Comparison of ENCODE assay signal across 11 cellular contexts in the genomic region with DNA sequence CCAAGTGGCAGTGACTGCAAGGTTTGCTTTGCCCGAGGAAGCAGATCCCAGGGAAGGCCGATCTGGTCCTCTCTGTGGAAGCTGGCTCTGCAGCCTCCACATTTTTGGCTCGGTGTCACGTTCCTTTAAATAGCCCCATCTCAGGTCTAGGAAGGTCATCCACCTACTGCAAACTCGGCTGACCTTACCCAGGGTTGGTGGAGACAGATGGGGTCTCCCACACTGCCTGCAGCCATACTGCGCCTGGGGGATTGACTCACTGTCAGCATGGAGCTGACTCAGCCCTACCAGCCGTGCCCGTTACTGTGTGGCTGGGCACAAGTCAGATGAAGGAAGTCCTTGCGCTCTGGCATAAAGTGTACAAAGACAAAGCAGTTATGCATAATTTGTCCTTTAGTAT. TPM values are rescaled to one million over a fixed set of nuclear protein-coding genes. Genes with fewer than 3 reads are reported as not detected.
A peak's percentile ranks its signal among the peaks of the same experiment; 100 is the strongest.
DNase-seq lines count a peak whose midpoint lies in the region; ATAC-seq and TF ChIP-seq lines count a peak whose summit lies in the region.
"Had no signal": no experiment of that assay in that cellular context is flagged by ENCODE, and none has a peak within 500 bp of the region (broad histone marks: within the 10 kb centered on the region; RNA-seq: fewer than 3 reads in every experiment).

No MANE protein-coding gene starts in this region.

- H3K27me3 ChIP-seq in upper lobe of right lung, result no peaks in the 10 kb centered on the region
- H3K27me3 ChIP-seq: vagina had no signal

- no peak for DNase-seq in activated CD8-positive, alpha-beta T cell treated with anti-CD3 and anti-CD28 coated beads for 36 hours
- DNase-seq in activated CD8-positive, alpha-beta T cell treated with anti-CD3 and anti-CD28 coated beads, Interleukin-2, amount 10 ng/mL, durations not matched to agents 7 days and 5 days, result no peak
- DNase-seq in cardiac fibroblast (ENCODE audit: low read depth in 2 of 2) (peak; percentile 30 to 53), left kidney (ENCODE audit: low read depth, low spot score) (peak; percentile 30), upper lobe of right lung (no peak), DMS53 (lab: John Stamatoyannopoulos, UW) (no peak)
- no peak for DNase-seq in stimulated activated CD4-positive, alpha-beta T cell treated with anti-CD3 and anti-CD28 coated beads, Interleukin-12 subunit alpha, Interleukin-12 subunit beta, amount 100 ng/mL, for 4 hours
- DNase-seq: AML-193; effector CD8-positive, alpha-beta T cell had no signal

- peaks cover 39% of the 10 kb centered on the region for H3K36me3 ChIP-seq in upper lobe of right lung

- ATAC-seq in activated CD8-positive, alpha-beta T cell treated with anti-CD3 and anti-CD28 coated beads for 36 hours, result peak; percentile 56
- ATAC-seq in activated CD8-positive, alpha-beta T cell treated with anti-CD3 and anti-CD28 coated beads, Interleukin-2, amount 10 ng/mL, durations not matched to agents 7 days and 5 days, result no peak
- ATAC-seq in upper lobe of right lung (peak; percentile 73), GM19463 (IDR thresholded peaks at IDR 0.05; ENCODE audit: unreplicated experiment) (no peak)

- H3K27me3 Mint-ChIP-seq in activated CD8-positive, alpha-beta T cell treated with anti-CD3 and anti-CD28 coated beads for 36 hours, result no peaks in the 10 kb centered on the region
- H3K27me3 Mint-ChIP-seq in activated CD8-positive, alpha-beta T cell treated with anti-CD3 and anti-CD28 coated beads, Interleukin-2, amount 10 ng/mL, durations not matched to agents 7 days and 5 days (ENCODE audit: low read depth), result no peaks in the 10 kb centered on the region

- H3K9me3 Mint-ChIP-seq in activated CD8-positive, alpha-beta T cell treated with anti-CD3 and anti-CD28 coated beads for 36 hours, result no peaks in the 10 kb centered on the region
- no peaks in the 10 kb centered on the region for H3K9me3 Mint-ChIP-seq in activated CD8-positive, alpha-beta T cell treated with anti-CD3 and anti-CD28 coated beads, Interleukin-2, amount 10 ng/mL, durations not matched to agents 7 days and 5 days (ENCODE audit: insufficient read depth)

- intact Hi-C loops in activated CD8-positive, alpha-beta T cell treated with anti-CD3 and anti-CD28 coated beads for 36 hours (cut with micrococcal nuclease), result no loop called here
- intact Hi-C loops in upper lobe of right lung (cut with DNase I), result no loop called here

- H3K4me1 ChIP-seq in upper lobe of right lung, result no peaks in the 10 kb centered on the region
- H3K4me1 ChIP-seq: vagina had no signal

- CTCF ChIA-PET in activated CD8-positive, alpha-beta T cell treated with anti-CD3 and anti-CD28 coated beads for 36 hours (lab: Charles Lee), result no interaction called here
- CTCF ChIA-PET in activated CD8-positive, alpha-beta T cell treated with anti-CD3 and anti-CD28 coated beads, Interleukin-2, amount 10 ng/mL, durations not matched to agents 7 days and 5 days (lab: Charles Lee), result no interaction called here

- H3K27ac Mint-ChIP-seq in activated CD8-positive, alpha-beta T cell treated with anti-CD3 and anti-CD28 coated beads for 36 hours, result no peak overlapping the region
- no peak overlapping the region for H3K27ac Mint-ChIP-seq in activated CD8-positive, alpha-beta T cell treated with anti-CD3 and anti-CD28 coated beads, Interleukin-2, amount 10 ng/mL, durations not matched to agents 7 days and 5 days

- H3K4me3 Mint-ChIP-seq in activated CD8-positive, alpha-beta T cell treated with anti-CD3 and anti-CD28 coated beads for 36 hours, result no peak overlapping the region
- H3K4me3 Mint-ChIP-seq in activated CD8-positive, alpha-beta T cell treated with anti-CD3 and anti-CD28 coated beads, Interleukin-2, amount 10 ng/mL, durations not matched to agents 7 days and 5 days, result no peak overlapping the region

- H3K27ac ChIP-seq in upper lobe of right lung, result no peak overlapping the region
- H3K27ac ChIP-seq: vagina had no signal

- POLR2A ChIA-PET in activated CD8-positive, alpha-beta T cell treated with anti-CD3 and anti-CD28 coated beads for 36 hours (lab: Charles Lee), result no interaction called here
- POLR2A ChIA-PET in activated CD8-positive, alpha-beta T cell treated with anti-CD3 and anti-CD28 coated beads, Interleukin-2, amount 10 ng/mL, durations not matched to agents 7 days and 5 days (lab: Charles Lee), result no interaction called here

- no peak overlapping the region for H3K4me3 ChIP-seq in cardiac fibroblast (replicated peaks in 1 of 2; ENCODE audit: low read depth in 2 of 2, low read length in 2 of 2)
- H3K4me3 ChIP-seq in upper lobe of right lung, result no peak overlapping the region
- H3K4me3 ChIP-seq: vagina had no signal

- H3K36me3 Mint-ChIP-seq in activated CD8-positive, alpha-beta T cell treated with anti-CD3 and anti-CD28 coated beads for 36 hours (ENCODE audit: low read depth), result no peaks in the 10 kb centered on the region
- peaks cover 21% of the 10 kb centered on the region for H3K36me3 Mint-ChIP-seq in activated CD8-positive, alpha-beta T cell treated with anti-CD3 and anti-CD28 coated beads, Interleukin-2, amount 10 ng/mL, durations not matched to agents 7 days and 5 days (ENCODE audit: low read depth)

- no peak for TF ChIP-seq CTCF in activated CD8-positive, alpha-beta T cell treated with anti-CD3 and anti-CD28 coated beads for 36 hours (IDR thresholded peaks at IDR 0.05)
- TF ChIP-seq CTCF in cardiac fibroblast (IDR thresholded peaks at IDR 0.05; ENCODE audit: low read depth, low read length), result no peak
- TF ChIP-seq CTCF in upper lobe of right lung (IDR thresholded peaks at IDR 0.05), result no peak

- H3K4me1 Mint-ChIP-seq in activated CD8-positive, alpha-beta T cell treated with anti-CD3 and anti-CD28 coated beads for 36 hours (ENCODE audit: low read depth), result peaks cover 2% of the 10 kb centered on the region
- no peaks in the 10 kb centered on the region for H3K4me1 Mint-ChIP-seq in activated CD8-positive, alpha-beta T cell treated with anti-CD3 and anti-CD28 coated beads, Interleukin-2, amount 10 ng/mL, durations not matched to agents 7 days and 5 days (ENCODE audit: low read depth)

- H3K9me3 ChIP-seq in upper lobe of right lung, result no peaks in the 10 kb centered on the region
- H3K9me3 ChIP-seq: vagina had no signal

RNA-seq across cellular contexts. Expression of gene CDPF1, which starts 16.9 kb away (rescaled TPM):
- 10 to 100 TPM; 11.9 to 12.1 TPM for total RNA-seq in activated CD8-positive, alpha-beta T cell treated with anti-CD3 and anti-CD28 coated beads for 36 hours
- total RNA-seq in activated CD8-positive, alpha-beta T cell treated with anti-CD3 and anti-CD28 coated beads, Interleukin-2, amount 10 ng/mL, durations not matched to agents 7 days and 5 days, result 10 to 100 TPM; 11.6 to 11.7 TPM
- 9.0 TPM for total RNA-seq in upper lobe of right lung

RNA-seq across cellular contexts. Expression of gene PKDREJ, which starts 29.9 kb away (rescaled TPM):
- not detected for total RNA-seq in activated CD8-positive, alpha-beta T cell treated with anti-CD3 and anti-CD28 coated beads for 36 hours
- not detected for total RNA-seq in activated CD8-positive, alpha-beta T cell treated with anti-CD3 and anti-CD28 coated beads, Interleukin-2, amount 10 ng/mL, durations not matched to agents 7 days and 5 days
- total RNA-seq in upper lobe of right lung, result not detected
- total RNA-seq: vagina had no signal

RNA-seq across cellular contexts. Expression of gene TTC38, which starts 34.6 kb away (rescaled TPM):
- 10 to 100 TPM in 1 of 2 experiments, 1 to 10 TPM in 1; 9.0 to 11.9 TPM for total RNA-seq in activated CD8-positive, alpha-beta T cell treated with anti-CD3 and anti-CD28 coated beads for 36 hours
- 10 to 100 TPM; 20.0 to 25.1 TPM for total RNA-seq in activated CD8-positive, alpha-beta T cell treated with anti-CD3 and anti-CD28 coated beads, Interleukin-2, amount 10 ng/mL, durations not matched to agents 7 days and 5 days
- total RNA-seq in upper lobe of right lung, result 26.3 TPM

Comparison
In these comparisons a context has a peak if more than half of its experiments do, and no peak if none do; other contexts are left out.
1. ATAC-seq: peak in activated CD8-positive, alpha-beta T cell treated with anti-CD3 and anti-CD28 coated beads for 36 hours (single experiment) and upper lobe of right lung (single experiment); none in activated CD8-positive, alpha-beta T cell treated with anti-CD3 and anti-CD28 coated beads, Interleukin-2, amount 10 ng/mL, durations not matched to agents 7 days and 5 days (single experiment) and GM19463 (single experiment).
2. DNase-seq: peak in cardiac fibroblast (2 of 2) and left kidney (single experiment); none in activated CD8-positive, alpha-beta T cell treated with anti-CD3 and anti-CD28 coated beads for 36 hours (single experiment), activated CD8-positive, alpha-beta T cell treated with anti-CD3 and anti-CD28 coated beads, Interleukin-2, amount 10 ng/mL, durations not matched to agents 7 days and 5 days (single experiment), upper lobe of right lung (single experiment), stimulated activated CD4-positive, alpha-beta T cell treated with anti-CD3 and anti-CD28 coated beads, Interleukin-12 subunit alpha, Interleukin-12 subunit beta, amount 100 ng/mL, for 4 hours (single experiment) and DMS53 (single experiment).